Comparison of ENCODE assay signal across 8 cellular contexts in genomic region chr13:19959141-19959830, GRCh38. TPM values are rescaled to one million over a fixed set of nuclear protein-coding genes. Genes with fewer than 3 reads are reported as not detected.
DNase-seq lines count a peak whose midpoint lies in the region; ATAC-seq and TF ChIP-seq lines count a peak whose summit lies in the region.

No MANE protein-coding gene starts in this region.

- H3K4me3 ChIP-seq in epithelial cell of esophagus (ENCODE audit: low read length): peak overlapping the region; percentile 91

- no peak for TF ChIP-seq CTCF in epithelial cell of esophagus (IDR thresholded peaks at IDR 0.05; ENCODE audit: insufficient read depth, low read depth, low read length, missing control alignments)

- no peak for ATAC-seq in HG03469 (IDR thresholded peaks at IDR 0.05; ENCODE audit: unreplicated experiment)

- POLR2A ChIA-PET in HEK293T (lab: Yijun Ruan, JAX): no interaction called here

- CTCF ChIA-PET in HEK293T (lab: Yijun Ruan, JAX): interaction anchor here (1.1 kb wide), 1 partner anchor 32 kb away, joined by 6 read pairs; no protein-coding TSS in a partner anchor

- DNase-seq in D341Med (ENCODE audit: low spot score) (peak; percentile 62), HEK293T (ENCODE audit: extremely low spot score) (peak; percentile 26), NCI-H526 treated with DMSO at 0.1 percent for 48 hours (lab: John Stamatoyannopoulos, UW) (peak; percentile 66), epithelial cell of esophagus (ENCODE audit: low read depth) (peak; percentile 61), mucosa of gallbladder (ENCODE audit: low spot score) (peak; percentile 42)
- peak; percentile 86 for DNase-seq in activated CD8-positive, alpha-beta memory T cell treated with anti-CD3 and anti-CD28 coated beads, Interleukin-2, amount 50 U/mL, for 48 hours
- peak; percentile 56 for DNase-seq in stimulated activated CD8-positive, alpha-beta memory T cell treated with anti-CD3 and anti-CD28 coated beads, Interleukin-4, amount 100 ng/mL, for 24 hours (ENCODE audit: low read depth)

TF ChIP-seq in HEK293T, 16 proteins besides CTCF, POLR2A, EP300 and RAD21:
- TF ChIP-seq CTBP1 (IDR thresholded peaks at IDR 0.05; ENCODE audit: borderline replicate concordance): no peak
- no peak for TF ChIP-seq FOXA1 (IDR thresholded peaks at IDR 0.05)
- TF ChIP-seq PKNOX1 (IDR thresholded peaks at IDR 0.05): no peak
- peak; percentile 48 for TF ChIP-seq L3MBTL2 (conservative IDR thresholded peaks at IDR 0.05)
- TF ChIP-seq TARDBP (IDR thresholded peaks at IDR 0.05): no peak
- TF ChIP-seq ELF4 (IDR thresholded peaks at IDR 0.05): no peak
TF ChIP-seq in HEK293T: peak in this region for 1.

RNA-seq across cellular contexts. Expression of gene ZMYM2, which starts 0.8 kb away (rescaled TPM):
- 75.1 TPM for total RNA-seq in mucosa of gallbladder

Comparison
In these comparisons a context has a peak if more than half of its experiments do, and no peak if none do; other contexts are left out.
1. DNase-seq: peak in every context shown above with its lines; median percentile 86 in activated CD8-positive, alpha-beta memory T cell treated with anti-CD3 and anti-CD28 coated beads, Interleukin-2, amount 50 U/mL, for 48 hours; 66 in NCI-H526 treated with DMSO at 0.1 percent for 48 hours; 62 in D341Med; 61 in epithelial cell of esophagus; 56 in stimulated activated CD8-positive, alpha-beta memory T cell treated with anti-CD3 and anti-CD28 coated beads, Interleukin-4, amount 100 ng/mL, for 24 hours; 42 in mucosa of gallbladder; 26 in HEK293T.